In genomic region chr17:7579001-7579838, GRCh38 we compare ENCODE assay signal across 8 cellular contexts. TPM values are rescaled to one million over a fixed set of nuclear protein-coding genes. Genes with fewer than 3 reads are reported as not detected.
DNase-seq lines count a peak whose midpoint lies in the region; ATAC-seq and TF ChIP-seq lines count a peak whose summit lies in the region.

TSS of gene CD68 (plus strand) at chr17:7579638. CDS start at chr17:7579678, 40 bp downstream.

- H3K27me3 Mint-ChIP-seq in activated T-helper 17 cell treated with anti-CD3 and anti-CD28 coated beads, Interleukin-2, amount 50 U/mL, for 72 hours: no peaks in the 10 kb centered on the region
- no peaks in the 10 kb centered on the region for H3K27me3 Mint-ChIP-seq in osteocyte (ENCODE audit: unreplicated experiment)

- H3K4me1 ChIP-seq in Panc1 (ENCODE audit: control insufficient read depth, insufficient read depth, low read length) (peaks cover 70% of the 10 kb centered on the region), foreskin keratinocyte (peaks cover 20% of the 10 kb centered on the region), upper lobe of left lung (peaks cover 63 to 90% (median 77%) of the 10 kb centered on the region in 4 donors)

- peak within 1 kb of the TSS; percentile 96 for H3K4me3 Mint-ChIP-seq in activated T-helper 17 cell treated with anti-CD3 and anti-CD28 coated beads, Interleukin-2, amount 50 U/mL, for 72 hours
- H3K4me3 Mint-ChIP-seq in osteocyte (ENCODE audit: unreplicated experiment): no peak within 1 kb of the TSS

- CTCF ChIA-PET in Panc1 (lab: Charles Lee): interaction anchor here (1.4 kb wide), 1 partner anchor 19 kb away, joined by 3 read pairs; no protein-coding TSS in a partner anchor

- no peaks in the 10 kb centered on the region for H3K9me3 Mint-ChIP-seq in activated T-helper 17 cell treated with anti-CD3 and anti-CD28 coated beads, Interleukin-2, amount 50 U/mL, for 72 hours
- H3K9me3 Mint-ChIP-seq in osteocyte (ENCODE audit: unreplicated experiment): no peaks in the 10 kb centered on the region

- H3K36me3 ChIP-seq in Panc1 (ENCODE audit: control insufficient read depth, insufficient read depth, low read length): peaks cover 22% of the 10 kb centered on the region
- peaks cover 42 to 50% (median 46%) of the 10 kb centered on the region in 4 donors for H3K36me3 ChIP-seq in upper lobe of left lung

- in situ Hi-C loops in Panc1 (cut with HindIII; ENCODE audit: low pct_unique_long_range_greater_than_20kb, low sequenced_read_pairs): no loop called here

- 16 to 19% methylated on average over 5 to 7 of the region's 7 CpGs for WGBS in upper lobe of left lung, 2 donors

- TF ChIP-seq CTCF in Panc1 (IDR thresholded peaks at IDR 0.05) (no peak), foreskin keratinocyte (conservative IDR thresholded peaks at IDR 0.05) (no peak), osteocyte (IDR thresholded peaks at IDR 0.05) (no peak), upper lobe of left lung (IDR thresholded peaks at IDR 0.05) (no peak)

- H3K27me3 ChIP-seq in Panc1 (ENCODE audit: control insufficient read depth, insufficient read depth, low read length) (no peaks in the 10 kb centered on the region), foreskin keratinocyte (no peaks in the 10 kb centered on the region), upper lobe of left lung (no peaks in the 10 kb centered on the region)

- H3K36me3 Mint-ChIP-seq in activated T-helper 17 cell treated with anti-CD3 and anti-CD28 coated beads, Interleukin-2, amount 50 U/mL, for 72 hours (ENCODE audit: low read depth): peaks cover 88% of the 10 kb centered on the region
- peaks cover 41% of the 10 kb centered on the region for H3K36me3 Mint-ChIP-seq in osteocyte (ENCODE audit: unreplicated experiment)

- intact Hi-C loops in Panc1 (cut with micrococcal nuclease; ENCODE audit: unreplicated experiment): no loop called here

- TF ChIP-seq POLR2A in upper lobe of left lung (IDR thresholded peaks at IDR 0.05): peak in 3 of 4 donors; percentile 42 to 88 (median 49)

- peak; percentile 48 for DNase-seq in GDM1 (lab: John Stamatoyannopoulos, UW)
- peak; percentile 98 for DNase-seq in Panc1 (ENCODE audit: low read depth, low spot score)
- DNase-seq in foreskin keratinocyte: peak; percentile 84 to 92
- no peak for DNase-seq in osteocyte (ENCODE audit: extremely low spot score, unreplicated experiment)
- DNase-seq in upper lobe of left lung: peak in 1 of 2 donors; percentile 90

- H3K4me1 Mint-ChIP-seq in activated T-helper 17 cell treated with anti-CD3 and anti-CD28 coated beads, Interleukin-2, amount 50 U/mL, for 72 hours: peaks cover 47% of the 10 kb centered on the region
- H3K4me1 Mint-ChIP-seq in osteocyte (ENCODE audit: unreplicated experiment): peaks cover 62% of the 10 kb centered on the region

- TF ChIP-seq EP300 in upper lobe of left lung (IDR thresholded peaks at IDR 0.05): peak in 2 of 4 donors; percentile 48 to 86

- BruUV-seq in Panc1 (replicated peaks; lab: Mats Ljungman, UMichigan): no TSS peak

- peak; percentile 36 for ATAC-seq in HG02678 (IDR thresholded peaks at IDR 0.05; ENCODE audit: unreplicated experiment)
- ATAC-seq in Panc1: peak; percentile 66
- ATAC-seq in activated T-helper 17 cell treated with anti-CD3 and anti-CD28 coated beads, Interleukin-2, amount 50 U/mL, for 72 hours (replicated peaks): peak; percentile 79
- ATAC-seq in foreskin keratinocyte: peak; percentile 73
- ATAC-seq in upper lobe of left lung (ENCODE audit: low FRiP score in 2 of 2): peak; percentile 70 to 75
- no peak for ATAC-seq in HG02840 (IDR thresholded peaks at IDR 0.05; ENCODE audit: low FRiP score, unreplicated experiment)

- POLR2A ChIA-PET in Panc1 (lab: Charles Lee): interaction anchor here (0.8 to 1.0 kb wide), 2 partner anchors 108 to 109 kb away, joined by 6 read pairs; partner anchors contain the start of genes TP53 and WRAP53

- H3K27ac Mint-ChIP-seq in activated T-helper 17 cell treated with anti-CD3 and anti-CD28 coated beads, Interleukin-2, amount 50 U/mL, for 72 hours: peak within 1 kb of the TSS; percentile 95
- H3K27ac Mint-ChIP-seq in osteocyte (ENCODE audit: unreplicated experiment): peak within 1 kb of the TSS; percentile 89

- peak within 1 kb of the TSS; percentile 85 for H3K27ac ChIP-seq in Panc1 (ENCODE audit: low read length)
- H3K27ac ChIP-seq in foreskin keratinocyte: peak within 1 kb of the TSS; percentile 43
- H3K27ac ChIP-seq in upper lobe of left lung: peak within 1 kb of the TSS; percentile 92 to 96 (median 94)

- H3K4me3 ChIP-seq in Panc1 (ENCODE audit: low read depth in 2 of 2, low read length in 2 of 2) (peak within 1 kb of the TSS in 1 of 2 experiments; percentile 45; a peak in 3 of 4 replicates), upper lobe of left lung (peak within 1 kb of the TSS; percentile 3 to 83 (median 54))

- H3K9me3 ChIP-seq in Panc1 (ENCODE audit: control insufficient read depth, insufficient read depth, low read depth, low read length): no peaks in the 10 kb centered on the region
- H3K9me3 ChIP-seq in upper lobe of left lung: no peaks in the 10 kb centered on the region

RNA-seq across cellular contexts. Expression of gene CD68, which starts in this region (rescaled TPM):
- total RNA-seq in Panc1 (2021; ENCODE audit: unreplicated experiment): 51.6 TPM
- polyA plus RNA-seq in Panc1 (2012; ENCODE audit: insufficient read length): 47.6 TPM
- total RNA-seq in activated T-helper 17 cell treated with anti-CD3 and anti-CD28 coated beads, Interleukin-2, amount 50 U/mL, for 72 hours: 10 to 100 TPM; 17.5 to 51.8 TPM
- total RNA-seq in foreskin keratinocyte: 20.1 and 21.4 TPM in 2 replicates
- polyA plus RNA-seq in foreskin keratinocyte: 21.0 and 23.7 TPM in 2 replicates
- 1.1 TPM in 2 replicates for total RNA-seq in osteocyte
- 100 to 1,000 TPM in 5 of 6 donors, 10 to 100 TPM in 1; 76.5 to 500 (median 260) TPM for total RNA-seq in upper lobe of left lung

Comparison
In these comparisons a context has a peak if more than half of its experiments do, and no peak if none do; other contexts are left out.
1. H3K27ac ChIP-seq: peak in every context shown above with its lines; median percentile 94 in upper lobe of left lung; 85 in Panc1; 43 in foreskin keratinocyte.